ENCODE assay signal across 2 cellular contexts in the genomic region with DNA sequence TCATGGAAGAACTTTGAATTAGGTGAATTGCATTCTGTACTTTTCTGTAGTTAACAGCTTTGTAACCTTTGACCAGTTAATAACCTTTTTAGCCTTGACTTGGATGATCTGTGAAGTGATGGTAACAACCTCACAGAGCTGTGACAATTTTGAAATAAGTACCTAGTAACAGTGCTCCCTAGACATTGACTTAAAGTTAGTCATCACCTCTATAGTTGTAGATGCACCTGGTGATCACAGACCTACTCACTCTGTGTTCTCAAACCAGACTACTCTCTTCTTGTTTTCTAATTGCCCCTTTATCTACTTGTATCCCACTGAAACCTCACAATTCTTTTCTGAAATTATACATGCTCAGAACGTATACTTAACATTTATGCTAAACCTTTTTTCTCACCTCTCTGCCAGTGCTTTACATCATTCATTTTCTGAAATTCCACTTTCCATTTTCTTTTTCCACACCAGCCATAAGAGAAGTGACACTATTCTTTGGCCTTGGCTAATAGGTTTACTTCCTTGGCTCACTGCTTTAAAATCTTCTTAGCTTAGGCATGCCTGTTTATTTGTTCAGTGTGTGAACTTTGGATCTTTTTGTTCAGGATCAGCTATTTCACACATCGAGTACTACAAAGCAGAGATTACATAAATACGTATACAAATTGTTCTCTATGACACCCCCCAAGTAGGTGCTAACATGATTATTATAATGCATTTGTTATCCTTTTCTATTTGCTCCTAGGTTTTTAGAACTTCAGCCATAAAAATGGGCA.
A peak's percentile ranks its signal among the peaks of the same experiment; 100 is the strongest.
TF ChIP-seq lines count a peak whose summit lies in the region.

No MANE protein-coding gene starts in this region.

TF ChIP-seq in GM12878, 131 proteins besides CTCF, POLR2A, EP300 and RAD21:
- TF ChIP-seq CBX3 (IDR thresholded peaks at IDR 0.05; ENCODE audit: borderline replicate concordance, low read depth) (no peak), KAT2A (conservative IDR thresholded peaks at IDR 0.05; ENCODE audit: control insufficient read depth, low read depth, low read length) (no peak), SUPT20H (IDR thresholded peaks at IDR 0.05; ENCODE audit: borderline replicate concordance, control insufficient read depth, low read depth, low read length) (no peak), SP1 (IDR thresholded peaks at IDR 0.05; ENCODE audit: low read depth, low read length) (no peak), TCF3 (IDR thresholded peaks at IDR 0.05; ENCODE audit: borderline replicate concordance, insufficient read depth, low read depth, low read length) (no peak)
- TF ChIP-seq, protein P1, sequence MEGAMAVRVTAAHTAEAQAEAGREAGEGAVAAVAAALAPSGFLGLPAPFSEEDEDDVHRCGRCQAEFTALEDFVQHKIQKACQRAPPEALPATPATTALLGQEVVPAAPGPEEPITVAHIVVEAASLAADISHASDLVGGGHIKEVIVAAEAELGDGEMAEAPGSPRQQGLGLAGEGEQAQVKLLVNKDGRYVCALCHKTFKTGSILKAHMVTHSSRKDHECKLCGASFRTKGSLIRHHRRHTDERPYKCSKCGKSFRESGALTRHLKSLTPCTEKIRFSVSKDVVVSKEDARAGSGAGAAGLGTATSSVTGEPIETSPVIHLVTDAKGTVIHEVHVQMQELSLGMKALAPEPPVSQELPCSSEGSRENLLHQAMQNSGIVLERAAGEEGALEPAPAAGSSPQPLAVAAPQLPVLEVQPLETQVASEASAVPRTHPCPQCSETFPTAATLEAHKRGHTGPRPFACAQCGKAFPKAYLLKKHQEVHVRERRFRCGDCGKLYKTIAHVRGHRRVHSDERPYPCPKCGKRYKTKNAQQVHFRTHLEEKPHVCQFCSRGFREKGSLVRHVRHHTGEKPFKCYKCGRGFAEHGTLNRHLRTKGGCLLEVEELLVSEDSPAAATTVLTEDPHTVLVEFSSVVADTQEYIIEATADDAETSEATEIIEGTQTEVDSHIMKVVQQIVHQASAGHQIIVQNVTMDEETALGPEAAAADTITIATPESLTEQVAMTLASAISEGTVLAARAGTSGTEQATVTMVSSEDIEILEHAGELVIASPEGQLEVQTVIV (IDR thresholded peaks at IDR 0.05; ENCODE audit: borderline replicate concordance, partially characterized antibody) = no peak

TF ChIP-seq in liver, 16 proteins besides CTCF, POLR2A, EP300 and RAD21:
- TF ChIP-seq EGR1 (IDR thresholded peaks at IDR 0.05; ENCODE audit: low read depth in 2 of 2) (no peak), HNF4A (conservative IDR thresholded peaks at IDR 0.05) (peak; percentile 25 to 45)
